ENCODE assay signal across 1 cellular context in the genomic region with DNA sequence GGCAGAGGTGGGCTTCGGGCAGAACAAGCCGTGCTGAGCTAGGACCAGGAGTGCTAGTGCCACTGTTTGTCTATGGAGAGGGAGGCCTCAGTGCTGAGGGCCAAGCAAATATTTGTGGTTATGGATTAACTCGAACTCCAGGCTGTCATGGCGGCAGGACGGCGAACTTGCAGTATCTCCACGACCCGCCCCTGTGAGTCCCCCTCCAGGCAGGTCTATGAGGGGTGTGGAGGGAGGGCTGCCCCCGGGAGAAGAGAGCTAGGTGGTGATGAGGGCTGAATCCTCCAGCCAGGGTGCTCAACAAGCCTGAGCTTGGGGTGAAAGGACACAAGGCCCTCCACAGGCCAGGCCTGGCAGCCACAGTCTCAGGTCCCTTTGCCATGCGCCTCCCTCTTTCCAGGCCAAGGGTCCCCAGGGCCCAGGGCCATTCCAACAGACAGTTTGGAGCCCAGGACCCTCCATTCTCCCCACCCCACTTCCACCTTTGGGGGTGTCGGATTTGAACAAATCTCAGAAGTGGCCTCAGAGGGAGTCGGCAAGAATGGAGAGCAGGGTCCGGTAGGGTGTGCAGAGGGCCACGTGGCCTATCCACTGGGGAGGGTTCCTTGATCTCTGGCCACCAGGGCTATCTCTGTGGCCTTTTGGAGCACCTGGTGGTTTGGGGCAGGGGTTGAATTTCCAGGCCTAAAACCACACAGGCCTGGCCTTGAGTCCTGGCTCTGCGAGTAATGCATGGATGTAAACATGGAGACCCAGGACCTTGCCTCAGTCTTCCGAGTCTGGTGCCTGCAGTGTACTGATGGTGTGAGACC.
A peak's percentile ranks its signal among the peaks of the same experiment; 100 is the strongest.
TF ChIP-seq lines count a peak whose summit lies in the region.

Gene PROC, plus strand, starts transcription at position 128 of the 812 bp plus-strand sequence. CDS start 1,516 bp downstream, outside the sequence.

TF ChIP-seq in HepG2, 621 proteins besides CTCF, POLR2A, EP300 and RAD21 (continued from another document and continues in another):
- TF ChIP-seq, protein P1, sequence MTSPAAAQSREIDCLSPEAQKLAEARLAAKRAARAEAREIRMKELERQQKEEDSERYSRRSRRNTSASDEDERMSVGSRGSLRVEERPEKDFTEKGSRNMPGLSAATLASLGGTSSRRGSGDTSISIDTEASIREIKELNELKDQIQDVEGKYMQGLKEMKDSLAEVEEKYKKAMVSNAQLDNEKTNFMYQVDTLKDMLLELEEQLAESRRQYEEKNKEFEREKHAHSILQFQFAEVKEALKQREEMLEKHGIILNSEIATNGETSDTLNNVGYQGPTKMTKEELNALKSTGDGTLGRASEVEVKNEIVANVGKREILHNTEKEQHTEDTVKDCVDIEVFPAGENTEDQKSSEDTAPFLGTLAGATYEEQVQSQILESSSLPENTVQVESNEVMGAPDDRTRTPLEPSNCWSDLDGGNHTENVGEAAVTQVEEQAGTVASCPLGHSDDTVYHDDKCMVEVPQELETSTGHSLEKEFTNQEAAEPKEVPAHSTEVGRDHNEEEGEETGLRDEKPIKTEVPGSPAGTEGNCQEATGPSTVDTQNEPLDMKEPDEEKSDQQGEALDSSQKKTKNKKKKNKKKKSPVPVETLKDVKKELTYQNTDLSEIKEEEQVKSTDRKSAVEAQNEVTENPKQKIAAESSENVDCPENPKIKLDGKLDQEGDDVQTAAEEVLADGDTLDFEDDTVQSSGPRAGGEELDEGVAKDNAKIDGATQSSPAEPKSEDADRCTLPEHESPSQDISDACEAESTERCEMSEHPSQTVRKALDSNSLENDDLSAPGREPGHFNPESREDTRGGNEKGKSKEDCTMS (CRISPR knock-in tag; conservative IDR thresholded peaks at IDR 0.05), result 0 out of 2 replicates have a peak, but pooled peaks have one; percentile 38
- TF ChIP-seq ZNF746 (CRISPR knock-in tag; IDR thresholded peaks at IDR 0.05) (peak; percentile 97), ZNF713 (CRISPR knock-in tag; IDR thresholded peaks at IDR 0.05) (peak; percentile 57; the same call in 1 of the 2 replicates), ZSCAN25 (CRISPR knock-in tag; IDR thresholded peaks at IDR 0.05) (peak; percentile 90), ZNF276 (CRISPR knock-in tag; IDR thresholded peaks at IDR 0.05; ENCODE audit: low read depth) (no peak), BORCS8-MEF2B (CRISPR knock-in tag; IDR thresholded peaks at IDR 0.05) (peak; percentile 86), MIER2 (CRISPR knock-in tag; IDR thresholded peaks at IDR 0.05) (no peak; the same call in 1 of the 2 replicates), ZSCAN22 (CRISPR knock-in tag; IDR thresholded peaks at IDR 0.05) (peak; percentile 79; the same call in 1 of the 2 replicates), XBP1 (CRISPR knock-in tag; IDR thresholded peaks at IDR 0.05) (no peak), FOXK2 (IDR thresholded peaks at IDR 0.05) (peak; percentile 83), SP2 (CRISPR knock-in tag; IDR thresholded peaks at IDR 0.05) (peak; percentile 39; the same call in 1 of the 2 replicates), PHF5A (CRISPR knock-in tag; IDR thresholded peaks at IDR 0.05; ENCODE audit: low read depth, unreplicated experiment) (peak; percentile 97), RBM39 (IDR thresholded peaks at IDR 0.05; ENCODE audit: low read depth, low read length, poor library complexity, severe bottlenecking) (no peak), ZNF572 (CRISPR knock-in tag; IDR thresholded peaks at IDR 0.05) (peak; percentile 98; the same call in 1 of the 2 replicates), KDM5B (CRISPR knock-in tag; IDR thresholded peaks at IDR 0.05; ENCODE audit: borderline replicate concordance) (peak; percentile 91), CSRNP2 (CRISPR knock-in tag; conservative IDR thresholded peaks at IDR 0.05; ENCODE audit: low read depth) (no peak), SIX1 (CRISPR knock-in tag; IDR thresholded peaks at IDR 0.05; ENCODE audit: borderline replicate concordance) (peak; percentile 77), HOXA9 (CRISPR knock-in tag; IDR thresholded peaks at IDR 0.05; ENCODE audit: borderline replicate concordance) (0 out of 2 replicates have a peak, but pooled peaks have one; percentile 27), KLF16 (CRISPR knock-in tag; IDR thresholded peaks at IDR 0.05) (peak in 1 of 2 experiments; percentile 95; a peak in 1 of 4 replicates), ZNF777 (CRISPR knock-in tag; IDR thresholded peaks at IDR 0.05) (0 out of 2 replicates have a peak, but pooled peaks have one; percentile 25), MEIS2 (CRISPR knock-in tag; IDR thresholded peaks at IDR 0.05) (no peak), MTF1 (CRISPR knock-in tag; IDR thresholded peaks at IDR 0.05) (no peak), ZNF619 (CRISPR knock-in tag; IDR thresholded peaks at IDR 0.05) (no peak), ZNF430 (CRISPR knock-in tag; IDR thresholded peaks at IDR 0.05) (peak; percentile 53; the same call in 1 of the 2 replicates), TEF (CRISPR knock-in tag; IDR thresholded peaks at IDR 0.05) (no peak), CBX1 (IDR thresholded peaks at IDR 0.05; ENCODE audit: low read depth) (no peak), WIZ (CRISPR knock-in tag; IDR thresholded peaks at IDR 0.05) (peak; percentile 97), ASH2L (IDR thresholded peaks at IDR 0.05; ENCODE audit: insufficient read length, low read depth, low read length) (peak; percentile 80), ETS1 (CRISPR knock-in tag; IDR thresholded peaks at IDR 0.05) (peak; percentile 68; the same call in 1 of the 2 replicates), ZNF687 (CRISPR knock-in tag; IDR thresholded peaks at IDR 0.05) (peak; percentile 100), THRA (CRISPR knock-in tag; IDR thresholded peaks at IDR 0.05; ENCODE audit: borderline replicate concordance) (peak; percentile 79; the same call in 1 of the 2 replicates), HOXA3 (CRISPR knock-in tag; IDR thresholded peaks at IDR 0.05) (peak; percentile 96), KMT2B (CRISPR knock-in tag; IDR thresholded peaks at IDR 0.05) (peak; percentile 89)
- TF ChIP-seq, protein P2, sequence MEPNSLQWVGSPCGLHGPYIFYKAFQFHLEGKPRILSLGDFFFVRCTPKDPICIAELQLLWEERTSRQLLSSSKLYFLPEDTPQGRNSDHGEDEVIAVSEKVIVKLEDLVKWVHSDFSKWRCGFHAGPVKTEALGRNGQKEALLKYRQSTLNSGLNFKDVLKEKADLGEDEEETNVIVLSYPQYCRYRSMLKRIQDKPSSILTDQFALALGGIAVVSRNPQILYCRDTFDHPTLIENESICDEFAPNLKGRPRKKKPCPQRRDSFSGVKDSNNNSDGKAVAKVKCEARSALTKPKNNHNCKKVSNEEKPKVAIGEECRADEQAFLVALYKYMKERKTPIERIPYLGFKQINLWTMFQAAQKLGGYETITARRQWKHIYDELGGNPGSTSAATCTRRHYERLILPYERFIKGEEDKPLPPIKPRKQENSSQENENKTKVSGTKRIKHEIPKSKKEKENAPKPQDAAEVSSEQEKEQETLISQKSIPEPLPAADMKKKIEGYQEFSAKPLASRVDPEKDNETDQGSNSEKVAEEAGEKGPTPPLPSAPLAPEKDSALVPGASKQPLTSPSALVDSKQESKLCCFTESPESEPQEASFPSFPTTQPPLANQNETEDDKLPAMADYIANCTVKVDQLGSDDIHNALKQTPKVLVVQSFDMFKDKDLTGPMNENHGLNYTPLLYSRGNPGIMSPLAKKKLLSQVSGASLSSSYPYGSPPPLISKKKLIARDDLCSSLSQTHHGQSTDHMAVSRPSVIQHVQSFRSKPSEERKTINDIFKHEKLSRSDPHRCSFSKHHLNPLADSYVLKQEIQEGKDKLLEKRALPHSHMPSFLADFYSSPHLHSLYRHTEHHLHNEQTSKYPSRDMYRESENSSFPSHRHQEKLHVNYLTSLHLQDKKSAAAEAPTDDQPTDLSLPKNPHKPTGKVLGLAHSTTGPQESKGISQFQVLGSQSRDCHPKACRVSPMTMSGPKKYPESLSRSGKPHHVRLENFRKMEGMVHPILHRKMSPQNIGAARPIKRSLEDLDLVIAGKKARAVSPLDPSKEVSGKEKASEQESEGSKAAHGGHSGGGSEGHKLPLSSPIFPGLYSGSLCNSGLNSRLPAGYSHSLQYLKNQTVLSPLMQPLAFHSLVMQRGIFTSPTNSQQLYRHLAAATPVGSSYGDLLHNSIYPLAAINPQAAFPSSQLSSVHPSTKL (CRISPR knock-in tag; IDR thresholded peaks at IDR 0.05), result peak; percentile 81
- TF ChIP-seq, protein P3, sequence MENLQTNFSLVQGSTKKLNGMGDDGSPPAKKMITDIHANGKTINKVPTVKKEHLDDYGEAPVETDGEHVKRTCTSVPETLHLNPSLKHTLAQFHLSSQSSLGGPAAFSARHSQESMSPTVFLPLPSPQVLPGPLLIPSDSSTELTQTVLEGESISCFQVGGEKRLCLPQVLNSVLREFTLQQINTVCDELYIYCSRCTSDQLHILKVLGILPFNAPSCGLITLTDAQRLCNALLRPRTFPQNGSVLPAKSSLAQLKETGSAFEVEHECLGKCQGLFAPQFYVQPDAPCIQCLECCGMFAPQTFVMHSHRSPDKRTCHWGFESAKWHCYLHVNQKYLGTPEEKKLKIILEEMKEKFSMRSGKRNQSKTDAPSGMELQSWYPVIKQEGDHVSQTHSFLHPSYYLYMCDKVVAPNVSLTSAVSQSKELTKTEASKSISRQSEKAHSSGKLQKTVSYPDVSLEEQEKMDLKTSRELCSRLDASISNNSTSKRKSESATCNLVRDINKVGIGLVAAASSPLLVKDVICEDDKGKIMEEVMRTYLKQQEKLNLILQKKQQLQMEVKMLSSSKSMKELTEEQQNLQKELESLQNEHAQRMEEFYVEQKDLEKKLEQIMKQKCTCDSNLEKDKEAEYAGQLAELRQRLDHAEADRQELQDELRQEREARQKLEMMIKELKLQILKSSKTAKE (CRISPR knock-in tag; IDR thresholded peaks at IDR 0.05; ENCODE audit: borderline replicate concordance), result peak; percentile 15; the same call in 1 of the 2 replicates
